ENCODE assay signal across 14 cellular contexts in the genomic region with DNA sequence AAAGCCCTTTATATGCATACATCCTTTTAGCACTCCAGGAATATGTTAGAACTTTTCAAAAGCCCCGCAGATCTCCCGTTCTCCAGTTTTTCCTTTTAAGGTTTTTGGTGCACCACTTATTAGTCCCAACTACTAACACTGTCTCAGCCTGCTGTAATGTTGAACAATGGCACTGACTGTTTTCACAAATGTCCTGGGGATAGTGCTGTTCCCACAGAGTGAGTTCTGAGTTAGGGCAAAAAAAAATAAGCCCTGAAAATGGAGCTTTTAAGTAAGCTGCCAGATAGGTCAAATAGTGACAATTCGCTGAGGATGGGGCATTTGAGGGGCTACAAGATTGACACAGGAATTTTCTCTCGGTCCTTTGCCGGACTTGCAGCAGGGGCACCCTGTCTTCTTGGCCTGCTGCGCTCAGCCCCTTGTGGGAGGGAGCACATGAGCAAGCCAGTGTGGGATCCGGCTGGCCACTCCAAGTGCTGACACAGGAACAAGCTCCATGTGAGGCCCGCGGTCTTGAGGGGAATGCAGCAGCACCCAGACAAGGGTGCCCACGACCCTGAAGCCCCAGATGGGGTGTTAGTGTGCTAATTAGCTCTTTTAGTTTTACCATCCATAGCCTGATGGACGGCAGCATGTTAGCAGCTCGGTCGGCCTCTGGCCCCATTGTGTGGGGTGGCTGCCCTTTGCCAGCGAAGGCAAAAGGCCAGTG.
DNase-seq lines count a peak whose midpoint lies in the region; ATAC-seq and TF ChIP-seq lines count a peak whose summit lies in the region.
"Had no signal": no experiment of that assay in that cellular context is flagged by ENCODE, and none has a peak within 500 bp of the region (broad histone marks: within the 10 kb centered on the region; RNA-seq: fewer than 3 reads in every experiment).

No MANE protein-coding gene starts in this region.

- H3K79me1 ChIP-seq in mesendoderm (ENCODE audit: low read length): no peaks in the 10 kb centered on the region

- peaks cover 26% of the 10 kb centered on the region for H3K36me3 Mint-ChIP-seq in activated naive CD4-positive, alpha-beta T cell treated with anti-CD3 and anti-CD28 coated beads, Interleukin-2, amount 10 ng/mL, durations not matched to agents 7 days and 5 days

- DNase-seq in NT2/D1 (ENCODE audit: low read depth, low spot score) (no peak), foreskin melanocyte (peak; percentile 98), mesendoderm (peak; percentile 40), sciatic nerve (ENCODE audit: low spot score) (peak; percentile 66), lower lobe of right lung (no peak)
- DNase-seq in activated naive CD4-positive, alpha-beta T cell treated with anti-CD3 and anti-CD28 coated beads, Interleukin-2, amount 10 ng/mL, durations not matched to agents 7 days and 5 days: no peak
- no peak for DNase-seq in activated CD4-positive, alpha-beta T cell treated with anti-CD3 and anti-CD28 coated beads for 48 hours
- no peak for DNase-seq in activated CD4-positive, alpha-beta T cell treated with anti-CD3 and anti-CD28 coated beads, Interleukin-2, amount 50 U/mL, for 4 hours
- DNase-seq: activated CD8-positive, alpha-beta memory T cell treated with anti-CD3 and anti-CD28 coated beads for 24 hours; activated effector memory CD4-positive, alpha-beta T cell treated with Interleukin-2 at 50 U/mL for 16 hours; immature natural killer cell; KG1; stimulated activated CD4-positive, alpha-beta T cell treated with anti-CD3 and anti-CD28 coated beads, Interleukin-2, amount 100 ng/mL, for 24 hours; transverse colon had no signal

- peak overlapping the region; percentile 33 for H2BK120ac ChIP-seq in mesendoderm (ENCODE audit: low read depth, low read length)

- peaks cover 2% of the 10 kb centered on the region for H3K36me3 ChIP-seq in NT2/D1 (ENCODE audit: insufficient read depth, insufficient read length, low read length)
- no peaks in the 10 kb centered on the region for H3K36me3 ChIP-seq in mesendoderm (ENCODE audit: control insufficient read depth, insufficient read depth, low read length)
- peaks cover 21% of the 10 kb centered on the region for H3K36me3 ChIP-seq in lower lobe of right lung

- no peak overlapping the region for H3K4me2 ChIP-seq in mesendoderm (ENCODE audit: low read length)

- H3K4me1 Mint-ChIP-seq in activated naive CD4-positive, alpha-beta T cell treated with anti-CD3 and anti-CD28 coated beads, Interleukin-2, amount 10 ng/mL, durations not matched to agents 7 days and 5 days: no peaks in the 10 kb centered on the region
- H3K4me1 Mint-ChIP-seq: immature natural killer cell had no signal

- peak overlapping the region; percentile 84 for H2BK5ac ChIP-seq in mesendoderm (ENCODE audit: low read length)

- H3K9ac ChIP-seq in NT2/D1 (ENCODE audit: insufficient read length, low read depth) (peak overlapping the region; percentile 62), mesendoderm (ENCODE audit: low read length) (peak overlapping the region; percentile 28)

- H3K79me2 ChIP-seq in mesendoderm (ENCODE audit: control insufficient read depth, insufficient read depth, low read length): no peaks in the 10 kb centered on the region

- H3K9me3 ChIP-seq in NT2/D1 (ENCODE audit: insufficient read depth, low read length) (peaks cover 24% of the 10 kb centered on the region), lower lobe of right lung (no peaks in the 10 kb centered on the region)
- H3K9me3 ChIP-seq: transverse colon had no signal

- H3K27ac ChIP-seq in mesendoderm (ENCODE audit: low read depth, low read length): peak overlapping the region; percentile 63
- no peak overlapping the region for H3K27ac ChIP-seq in lower lobe of right lung

- no peaks in the 10 kb centered on the region for H3K27me3 Mint-ChIP-seq in activated naive CD4-positive, alpha-beta T cell treated with anti-CD3 and anti-CD28 coated beads, Interleukin-2, amount 10 ng/mL, durations not matched to agents 7 days and 5 days

- H3K23ac ChIP-seq in mesendoderm (ENCODE audit: low read length): no peak overlapping the region

- H4K5ac ChIP-seq in mesendoderm (ENCODE audit: low read length): no peak overlapping the region

- H2BK15ac ChIP-seq in mesendoderm (replicated peaks; ENCODE audit: low read depth): no peak overlapping the region

- H3K4me3 ChIP-seq in NT2/D1 (ENCODE audit: insufficient read length, low read depth) (no peak overlapping the region), mesendoderm (ENCODE audit: low read length) (no peak overlapping the region), lower lobe of right lung (no peak overlapping the region)
- H3K4me3 ChIP-seq: transverse colon had no signal

- no peak for TF ChIP-seq CTCF in lower lobe of right lung (IDR thresholded peaks at IDR 0.05)

- H2AK5ac ChIP-seq in mesendoderm (ENCODE audit: low read length): peak overlapping the region; percentile 31

- H3K27me3 ChIP-seq in NT2/D1 (ENCODE audit: insufficient read depth, insufficient read length): no peaks in the 10 kb centered on the region
- H3K27me3 ChIP-seq in mesendoderm (ENCODE audit: insufficient read depth, low read length, poor library complexity): no peaks in the 10 kb centered on the region
- no peaks in the 10 kb centered on the region for H3K27me3 ChIP-seq in lower lobe of right lung (ENCODE audit: low read depth)
- H3K27me3 ChIP-seq: transverse colon had no signal

- no peak overlapping the region for H3K27ac Mint-ChIP-seq in activated naive CD4-positive, alpha-beta T cell treated with anti-CD3 and anti-CD28 coated beads, Interleukin-2, amount 10 ng/mL, durations not matched to agents 7 days and 5 days
- H3K27ac Mint-ChIP-seq: immature natural killer cell had no signal

- H4K8ac ChIP-seq in mesendoderm (ENCODE audit: low read depth, low read length): no peak overlapping the region

- no peak overlapping the region for H3K4me3 Mint-ChIP-seq in activated naive CD4-positive, alpha-beta T cell treated with anti-CD3 and anti-CD28 coated beads, Interleukin-2, amount 10 ng/mL, durations not matched to agents 7 days and 5 days
- H3K4me3 Mint-ChIP-seq: immature natural killer cell had no signal

- peaks cover 17% of the 10 kb centered on the region for H3K4me1 ChIP-seq in NT2/D1 (ENCODE audit: insufficient read depth, insufficient read length)
- peaks cover 17% of the 10 kb centered on the region for H3K4me1 ChIP-seq in mesendoderm (ENCODE audit: control insufficient read depth, low read depth, low read length)
- H3K4me1 ChIP-seq in lower lobe of right lung: no peaks in the 10 kb centered on the region

- no CpG with 5 or more reads among the region's 14 CpGs for WGBS in mesendoderm (ENCODE audit: extremely low coverage, insufficient coverage, low lambda C conversion rate)

- H3K18ac ChIP-seq in mesendoderm (ENCODE audit: low read length): peak overlapping the region; percentile 23

- H3K56ac ChIP-seq in mesendoderm (ENCODE audit: low read length): peak overlapping the region; percentile 72

- peak; percentile 94 for ATAC-seq in sciatic nerve
- ATAC-seq in lower lobe of right lung: no peak

- CTCF ChIA-PET in activated naive CD4-positive, alpha-beta T cell treated with anti-CD3 and anti-CD28 coated beads, Interleukin-2, amount 10 ng/mL, durations not matched to agents 7 days and 5 days (lab: Charles Lee): no interaction called here

- no peaks in the 10 kb centered on the region for H3K9me3 Mint-ChIP-seq in activated naive CD4-positive, alpha-beta T cell treated with anti-CD3 and anti-CD28 coated beads, Interleukin-2, amount 10 ng/mL, durations not matched to agents 7 days and 5 days
- H3K9me3 Mint-ChIP-seq: immature natural killer cell had no signal

- peak overlapping the region; percentile 46 for H3K4ac ChIP-seq in mesendoderm (ENCODE audit: low read depth, low read length)

- intact Hi-C loops in sciatic nerve (cut with DNase I): no loop called here
- intact Hi-C loops in lower lobe of right lung (cut with DNase I): no loop called here

Comparison
In these comparisons a context has a peak if more than half of its experiments do, and no peak if none do; other contexts are left out.
1. DNase-seq: peak in foreskin melanocyte (single experiment), mesendoderm (single experiment) and sciatic nerve (single experiment); none in NT2/D1 (single experiment), activated naive CD4-positive, alpha-beta T cell treated with anti-CD3 and anti-CD28 coated beads, Interleukin-2, amount 10 ng/mL, durations not matched to agents 7 days and 5 days (single experiment), lower lobe of right lung (single experiment), activated CD4-positive, alpha-beta T cell treated with anti-CD3 and anti-CD28 coated beads for 48 hours (single experiment) and activated CD4-positive, alpha-beta T cell treated with anti-CD3 and anti-CD28 coated beads, Interleukin-2, amount 50 U/mL, for 4 hours (0 of 2).